ENCODE assay signal across 17 cellular contexts in the genomic region with DNA sequence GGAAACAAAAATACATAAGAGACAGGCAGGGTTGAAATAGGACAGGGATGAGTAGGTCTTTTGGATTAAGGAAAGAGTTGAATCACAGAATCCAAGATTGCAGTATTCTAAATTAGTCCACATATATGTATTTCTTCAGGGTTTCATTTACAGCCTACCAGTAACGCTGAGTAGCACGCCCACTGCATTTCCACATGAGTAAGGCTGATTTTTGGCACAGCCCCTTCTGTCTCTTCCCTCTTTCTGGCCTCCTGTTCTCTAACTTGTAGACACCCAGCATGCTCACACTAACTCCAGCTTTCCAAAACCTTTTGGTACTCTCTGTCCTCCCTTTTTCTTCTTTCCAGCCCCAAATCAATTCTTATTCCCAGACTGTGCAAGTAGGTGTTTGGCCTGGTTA. TPM values are rescaled to one million over a fixed set of nuclear protein-coding genes. Genes with fewer than 3 reads are reported as not detected.
DNase-seq lines count a peak whose midpoint lies in the region; ATAC-seq and TF ChIP-seq lines count a peak whose summit lies in the region.
"Had no signal": no experiment of that assay in that cellular context is flagged by ENCODE, and none has a peak within 500 bp of the region (broad histone marks: within the 10 kb centered on the region; RNA-seq: fewer than 3 reads in every experiment).

No MANE protein-coding gene starts in this region.

- no peak overlapping the region for H2AK5ac ChIP-seq in mesendoderm (ENCODE audit: low read length)

- H3K79me2 ChIP-seq in mesendoderm (ENCODE audit: control insufficient read depth, insufficient read depth, low read length), result no peaks in the 10 kb centered on the region

- H3K27me3 ChIP-seq in adipocyte (replicated peaks; ENCODE audit: control insufficient read depth, insufficient read depth, low read length), result no peaks in the 10 kb centered on the region
- H3K27me3 ChIP-seq in mesendoderm (ENCODE audit: insufficient read depth, low read length, poor library complexity), result no peaks in the 10 kb centered on the region
- H3K27me3 ChIP-seq: body of pancreas had no signal

- no CpG with 5 or more reads among the region's 2 CpGs for WGBS in mesendoderm (ENCODE audit: extremely low coverage, insufficient coverage, low lambda C conversion rate)

- no peak overlapping the region for H3K4me3 Mint-ChIP-seq in activated CD4-positive, alpha-beta T cell treated with anti-CD3 and anti-CD28 coated beads for 36 hours

- H3K36me3 ChIP-seq in adipocyte (ENCODE audit: control insufficient read depth, insufficient read depth, low read length, severe bottlenecking) (no peaks in the 10 kb centered on the region), mesendoderm (ENCODE audit: control insufficient read depth, insufficient read depth, low read length) (no peaks in the 10 kb centered on the region)

- peak overlapping the region; percentile 79 for H3K9ac ChIP-seq in adipocyte (ENCODE audit: low read length)
- no peak overlapping the region for H3K9ac ChIP-seq in mesendoderm (ENCODE audit: low read length)

- no peaks in the 10 kb centered on the region for H3K9me3 Mint-ChIP-seq in activated CD4-positive, alpha-beta T cell treated with anti-CD3 and anti-CD28 coated beads for 36 hours (ENCODE audit: low read depth)

- H3K4me2 ChIP-seq in mesendoderm (ENCODE audit: low read length), result no peak overlapping the region

- H3K18ac ChIP-seq in mesendoderm (ENCODE audit: low read length), result no peak overlapping the region

- no peak for TF ChIP-seq CTCF in foreskin fibroblast (IDR thresholded peaks at IDR 0.05; ENCODE audit: low read depth, low read length)

- no peaks in the 10 kb centered on the region for H3K36me3 Mint-ChIP-seq in activated CD4-positive, alpha-beta T cell treated with anti-CD3 and anti-CD28 coated beads for 36 hours (ENCODE audit: low read depth)

- CTCF ChIA-PET in activated CD4-positive, alpha-beta T cell treated with anti-CD3 and anti-CD28 coated beads for 36 hours (lab: Charles Lee), result interaction anchor here (0.8 to 1.2 kb wide), 4 partner anchors 10 to 179 kb away, joined by 3 to 5 read pairs (median 3); no protein-coding TSS in a partner anchor

- H3K27ac ChIP-seq in mesendoderm (ENCODE audit: low read depth, low read length), result no peak overlapping the region
- H3K27ac ChIP-seq: body of pancreas, SK-N-MC, VCaP had no signal

- intact Hi-C loops in activated CD4-positive, alpha-beta T cell treated with anti-CD3 and anti-CD28 coated beads for 36 hours (cut with DNase I, micrococcal nuclease), result no loop called here

- H3K27me3 Mint-ChIP-seq in activated CD4-positive, alpha-beta T cell treated with anti-CD3 and anti-CD28 coated beads for 36 hours, result peaks cover 4% of the 10 kb centered on the region

- no peak overlapping the region for H3K4ac ChIP-seq in mesendoderm (ENCODE audit: low read depth, low read length)

- no peak overlapping the region for H4K5ac ChIP-seq in mesendoderm (ENCODE audit: low read length)

- no peak overlapping the region for H3K23ac ChIP-seq in mesendoderm (ENCODE audit: low read length)

- DNase-seq in activated CD4-positive, alpha-beta T cell treated with anti-CD3 and anti-CD28 coated beads for 36 hours, result peak; percentile 22
- DNase-seq in activated CD4-positive, alpha-beta T cell treated with anti-CD3 and anti-CD28 coated beads, Interleukin-2, amount 50 U/mL, for 48 hours, result no peak
- DNase-seq in adipocyte (ENCODE audit: low read depth) (peak; percentile 92), foreskin fibroblast (peak; percentile 80 to 89), superior temporal gyrus (ENCODE audit: extremely low spot score) (peak; percentile 56), islet precursor cell (no peak), mesendoderm (no peak)
- DNase-seq: COR-L47, kidney, NCI-H187, NCI-H510A treated with DMSO at 0.1 percent for 48 hours, PC-3, substantia nigra had no signal

- peaks cover 2% of the 10 kb centered on the region for H3K79me1 ChIP-seq in mesendoderm (ENCODE audit: low read length)

- no peaks in the 10 kb centered on the region for H3K9me3 ChIP-seq in adipocyte (ENCODE audit: control insufficient read depth, low read length)
- H3K9me3 ChIP-seq: body of pancreas had no signal

- peaks cover 16% of the 10 kb centered on the region for H3K4me1 Mint-ChIP-seq in activated CD4-positive, alpha-beta T cell treated with anti-CD3 and anti-CD28 coated beads for 36 hours

- POLR2A ChIA-PET in activated CD4-positive, alpha-beta T cell treated with anti-CD3 and anti-CD28 coated beads for 36 hours (lab: Charles Lee), result no interaction called here

- H2BK15ac ChIP-seq in mesendoderm (replicated peaks; ENCODE audit: low read depth), result no peak overlapping the region

- no peak overlapping the region for H4K8ac ChIP-seq in mesendoderm (ENCODE audit: low read depth, low read length)

- H2BK5ac ChIP-seq in mesendoderm (ENCODE audit: low read length), result no peak overlapping the region

- no peak overlapping the region for H2BK120ac ChIP-seq in mesendoderm (ENCODE audit: low read depth, low read length)

- peaks cover 22% of the 10 kb centered on the region for H3K4me1 ChIP-seq in adipocyte (ENCODE audit: control insufficient read depth, insufficient read depth, low read length)
- H3K4me1 ChIP-seq in mesendoderm (ENCODE audit: control insufficient read depth, low read depth, low read length), result peaks cover 2% of the 10 kb centered on the region

- no peak for ATAC-seq in activated CD4-positive, alpha-beta T cell treated with anti-CD3 and anti-CD28 coated beads for 36 hours
- no peak for ATAC-seq in GM19351 (IDR thresholded peaks at IDR 0.05; ENCODE audit: unreplicated experiment)
- ATAC-seq: body of pancreas, PC-3 had no signal

- peak overlapping the region; percentile 63 for H3K4me3 ChIP-seq in adipocyte (ENCODE audit: low read length)
- H3K4me3 ChIP-seq in foreskin fibroblast (ENCODE audit: low read depth in 1 of 2, low read length in 2 of 2), result peak overlapping the region in 1 of 2 donors; percentile 10
- no peak overlapping the region for H3K4me3 ChIP-seq in mesendoderm (ENCODE audit: low read length)
- H3K4me3 ChIP-seq: body of pancreas, SK-N-MC had no signal

- H3K27ac Mint-ChIP-seq in activated CD4-positive, alpha-beta T cell treated with anti-CD3 and anti-CD28 coated beads for 36 hours, result no peak overlapping the region

- no peak overlapping the region for H3K56ac ChIP-seq in mesendoderm (ENCODE audit: low read length)

RNA-seq across cellular contexts. Expression of gene SIK2, which starts 3.7 kb away (rescaled TPM):
- total RNA-seq in activated CD4-positive, alpha-beta T cell treated with anti-CD3 and anti-CD28 coated beads for 36 hours, result 10 to 100 TPM in 1 of 2 experiments, 1 to 10 TPM in 1; 6.0 to 10.9 TPM
- polyA plus RNA-seq in mesendoderm (2013, experiment 1 of 2), result 4.1 TPM
- polyA plus RNA-seq in mesendoderm (2013, experiment 2 of 2), result 4.1 TPM

RNA-seq across cellular contexts. Expression of gene LAYN, which starts 58.0 kb away (rescaled TPM):
- 1 to 10 TPM; 5.5 to 5.6 TPM for total RNA-seq in activated CD4-positive, alpha-beta T cell treated with anti-CD3 and anti-CD28 coated beads for 36 hours
- 2.3 TPM for polyA plus RNA-seq in mesendoderm (2013, experiment 1 of 2)
- polyA plus RNA-seq in mesendoderm (2013, experiment 2 of 2), result 2.7 TPM

Comparison
In these comparisons a context has a peak if more than half of its experiments do, and no peak if none do; other contexts are left out.
1. DNase-seq: peak in activated CD4-positive, alpha-beta T cell treated with anti-CD3 and anti-CD28 coated beads for 36 hours (single experiment), adipocyte (single experiment), foreskin fibroblast (2 of 2) and superior temporal gyrus (single experiment); none in activated CD4-positive, alpha-beta T cell treated with anti-CD3 and anti-CD28 coated beads, Interleukin-2, amount 50 U/mL, for 48 hours (0 of 2), islet precursor cell (single experiment) and mesendoderm (single experiment).